Comparison of ENCODE assay signal across 15 cellular contexts in the genomic region with DNA sequence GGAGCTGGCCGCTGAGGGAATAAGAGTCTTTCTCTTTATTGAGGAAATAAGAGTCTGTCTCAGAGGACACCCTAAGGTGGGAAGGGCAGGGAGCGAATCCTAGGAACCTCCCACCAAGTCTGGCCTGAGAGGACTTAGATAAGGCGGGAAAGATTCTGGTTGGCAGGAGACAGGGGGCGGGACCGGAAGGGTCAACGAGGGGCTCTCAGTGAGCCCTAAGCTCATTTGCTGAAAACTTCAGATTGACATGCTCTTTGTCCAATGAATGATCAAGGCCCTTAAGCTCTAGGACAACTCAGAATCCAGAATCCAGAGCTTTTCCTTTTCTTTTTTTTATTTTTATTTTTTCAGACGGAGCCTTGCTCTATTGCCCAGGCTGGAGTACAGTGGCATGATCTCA. TPM values are rescaled to one million over a fixed set of nuclear protein-coding genes. Genes with fewer than 3 reads are reported as not detected.
"Had no signal": no experiment of that assay in that cellular context is flagged by ENCODE, and none has a peak within 500 bp of the region (broad histone marks: within the 10 kb centered on the region; RNA-seq: fewer than 3 reads in every experiment).

A gene (minus strand): TSS at position 101 of the 400 bp plus-strand sequence. CDS start 196 bp downstream, outside the sequence.

RNA-seq across cellular contexts. Expression of the gene that starts here (rescaled TPM):
- total RNA-seq: stomach, subcutaneous adipose tissue, suprapubic skin, temporal lobe, thoracic aorta, thyroid gland, tibial nerve, transverse colon, upper lobe of left lung, upper lobe of right lung, ureter, urinary bladder, uterus, vagina had no signal
- polyA plus RNA-seq: stomach, thymus, urinary bladder had no signal
